10 cellular contexts compared by ENCODE assay signal in genomic region chr3:197802505-197803459, GRCh38. TPM values are rescaled to one million over a fixed set of nuclear protein-coding genes. Genes with fewer than 3 reads are reported as not detected.
DNase-seq lines count a peak whose midpoint lies in the region; ATAC-seq and TF ChIP-seq lines count a peak whose summit lies in the region.
"Had no signal": no experiment of that assay in that cellular context is flagged by ENCODE, and none has a peak within 500 bp of the region (broad histone marks: within the 10 kb centered on the region; RNA-seq: fewer than 3 reads in every experiment).

No MANE protein-coding gene starts in this region.

- H3K27ac Mint-ChIP-seq in activated CD4-positive, alpha-beta T cell treated with anti-CD3 and anti-CD28 coated beads, Interleukin-2, amount 10 ng/mL, durations not matched to agents 24 days and 14 days = peak overlapping the region; percentile 34

- no peaks in the 10 kb centered on the region for H3K9me3 Mint-ChIP-seq in activated CD4-positive, alpha-beta T cell treated with anti-CD3 and anti-CD28 coated beads, Interleukin-2, amount 10 ng/mL, durations not matched to agents 24 days and 14 days

- H3K36me3 ChIP-seq in OCI-LY1 (ENCODE audit: insufficient read depth, low read length) = 0 out of 2 replicates have a peak, but pooled peaks cover 2% of the 10 kb centered on the region
- H3K36me3 ChIP-seq in skeletal muscle satellite cell (ENCODE audit: insufficient read depth, low read length) = no peaks in the 10 kb centered on the region

- H3K4me1 Mint-ChIP-seq in activated CD4-positive, alpha-beta T cell treated with anti-CD3 and anti-CD28 coated beads, Interleukin-2, amount 10 ng/mL, durations not matched to agents 24 days and 14 days = peaks cover 36% of the 10 kb centered on the region

- peaks cover 10% of the 10 kb centered on the region for H3K36me3 Mint-ChIP-seq in activated CD4-positive, alpha-beta T cell treated with anti-CD3 and anti-CD28 coated beads, Interleukin-2, amount 10 ng/mL, durations not matched to agents 24 days and 14 days (ENCODE audit: low read depth)

- H3K27ac ChIP-seq in OCI-LY1 (ENCODE audit: low read depth, low read length, poor library complexity, severe bottlenecking) = peak overlapping the region; percentile 73

- H3K27me3 Mint-ChIP-seq in activated CD4-positive, alpha-beta T cell treated with anti-CD3 and anti-CD28 coated beads, Interleukin-2, amount 10 ng/mL, durations not matched to agents 24 days and 14 days = no peaks in the 10 kb centered on the region

- 0 out of 2 replicates have a peak, but pooled peaks cover 4% of the 10 kb centered on the region for H3F3A ChIP-seq in OCI-LY1 (ENCODE audit: insufficient read depth, low read length)

- no peaks in the 10 kb centered on the region for H3K9me2 ChIP-seq in OCI-LY1 (ENCODE audit: low read depth, low read length)

- no peak for ATAC-seq in HG03095 (IDR thresholded peaks at IDR 0.05; ENCODE audit: unreplicated experiment)
- no peak for ATAC-seq in HG02678 (IDR thresholded peaks at IDR 0.05; ENCODE audit: unreplicated experiment)
- ATAC-seq: left ventricle myocardium superior had no signal

- no peaks in the 10 kb centered on the region for H3K9me3 ChIP-seq in OCI-LY1 (ENCODE audit: low read length)
- H3K9me3 ChIP-seq in skeletal muscle satellite cell (replicated peaks; ENCODE audit: low read length) = no peaks in the 10 kb centered on the region
- H3K9me3 ChIP-seq: BLaER1 had no signal

- H3K79me2 ChIP-seq in OCI-LY1 (ENCODE audit: insufficient read depth, low read length) = peaks cover 70% of the 10 kb centered on the region

- H3K4me3 ChIP-seq in OCI-LY1 (ENCODE audit: low read depth, low read length, poor library complexity, severe bottlenecking) (no peak overlapping the region), epithelial cell of esophagus (ENCODE audit: low read length) (no peak overlapping the region), skeletal muscle satellite cell (ENCODE audit: low read length) (no peak overlapping the region)
- H3K4me3 ChIP-seq: BLaER1 had no signal

- peak; percentile 20; the same call in 1 of the 2 replicates for TF ChIP-seq CTCF in OCI-LY1 (IDR thresholded peaks at IDR 0.05; ENCODE audit: low read length)
- TF ChIP-seq CTCF in epithelial cell of esophagus (IDR thresholded peaks at IDR 0.05; ENCODE audit: insufficient read depth, low read depth, low read length, missing control alignments) = peak; percentile 12

- H3K9ac ChIP-seq in OCI-LY1 (ENCODE audit: low read length) (peak overlapping the region; percentile 1; the same call in 1 of the 2 replicates), skeletal muscle satellite cell (ENCODE audit: low read depth, low read length) (peak overlapping the region; percentile 34)
- H3K9ac ChIP-seq: BLaER1 had no signal

- intact Hi-C loops in activated CD4-positive, alpha-beta T cell treated with anti-CD3 and anti-CD28 coated beads, Interleukin-2, amount 10 ng/mL, durations not matched to agents 24 days and 14 days (cut with micrococcal nuclease) = loop anchor here (1.0 to 5.0 kb wide), 3 partner anchors 9 to 65 kb away; partner anchors contain the start of gene RUBCN

- H3K4me1 ChIP-seq in OCI-LY1 (ENCODE audit: insufficient read depth, low read length, severe bottlenecking) = peaks cover 36% of the 10 kb centered on the region
- H3K4me1 ChIP-seq in skeletal muscle satellite cell (ENCODE audit: control insufficient read depth, insufficient read depth, low read length) = peaks cover 27% of the 10 kb centered on the region

- no peaks in the 10 kb centered on the region for H4K20me1 ChIP-seq in OCI-LY1 (ENCODE audit: insufficient read depth, low read length)

- H3K4me3 Mint-ChIP-seq in activated CD4-positive, alpha-beta T cell treated with anti-CD3 and anti-CD28 coated beads, Interleukin-2, amount 10 ng/mL, durations not matched to agents 24 days and 14 days = no peak overlapping the region

- DNase-seq in activated CD4-positive, alpha-beta T cell treated with anti-CD3 and anti-CD28 coated beads, Interleukin-2, amount 10 ng/mL, durations not matched to agents 24 days and 14 days = no peak
- DNase-seq in activated CD4-positive, alpha-beta T cell treated with anti-CD3 and anti-CD28 coated beads for 1 hour = no peak
- DNase-seq in epithelial cell of esophagus (ENCODE audit: low read depth) (no peak), hepatic stellate cell (ENCODE audit: low spot score) (no peak)
- DNase-seq: left ventricle myocardium superior had no signal

- H3K4me2 ChIP-seq in OCI-LY1 (ENCODE audit: low read length) = peak overlapping the region; percentile 17; the same call in 1 of the 2 replicates
- H3K4me2 ChIP-seq in skeletal muscle satellite cell (ENCODE audit: low read length) = no peak overlapping the region

- no peak overlapping the region for H2AFZ ChIP-seq in OCI-LY1 (ENCODE audit: low read length)

- no peaks in the 10 kb centered on the region for H3K27me3 ChIP-seq in OCI-LY1 (ENCODE audit: insufficient read depth, low read length)
- no peaks in the 10 kb centered on the region for H3K27me3 ChIP-seq in skeletal muscle satellite cell (ENCODE audit: control insufficient read depth, insufficient read depth, low read length)
- H3K27me3 ChIP-seq: BLaER1 had no signal

RNA-seq across cellular contexts. Expression of gene LRCH3, which starts 11.7 kb away (rescaled TPM):
- 54.7 and 56.4 TPM in 2 replicates for total RNA-seq in activated CD4-positive, alpha-beta T cell treated with anti-CD3 and anti-CD28 coated beads, Interleukin-2, amount 10 ng/mL, durations not matched to agents 24 days and 14 days
- 32.4 and 95.0 TPM in 2 replicates for total RNA-seq in skeletal muscle satellite cell (2012; rRNA removed)

RNA-seq across cellular contexts. Expression of gene FYTTD1, which starts 53.1 kb away (rescaled TPM):
- 53.2 and 56.8 TPM in 2 replicates for total RNA-seq in activated CD4-positive, alpha-beta T cell treated with anti-CD3 and anti-CD28 coated beads, Interleukin-2, amount 10 ng/mL, durations not matched to agents 24 days and 14 days
- 23.8 and 34.5 TPM in 2 replicates for total RNA-seq in skeletal muscle satellite cell (2012; rRNA removed)
